Comparison of ENCODE assay signal across 20 cellular contexts in genomic region chr22:32855023-32855756, GRCh38. TPM values are rescaled to one million over a fixed set of nuclear protein-coding genes. Genes with fewer than 3 reads are reported as not detected.
DNase-seq lines count a peak whose midpoint lies in the region; ATAC-seq, FAIRE-seq and TF ChIP-seq lines count a peak whose summit lies in the region.
"Had no signal": no experiment of that assay in that cellular context is flagged by ENCODE, and none has a peak within 500 bp of the region (broad histone marks: within the 10 kb centered on the region; RNA-seq: fewer than 3 reads in every experiment).

No MANE protein-coding gene starts in this region.

- H3K4me1 Mint-ChIP-seq in activated CD4-positive, alpha-beta T cell treated with anti-CD3 and anti-CD28 coated beads, Interleukin-2, amount 10 ng/mL, durations not matched to agents 24 days and 14 days = no peaks in the 10 kb centered on the region

- CTCF ChIA-PET in HepG2 (lab: Yijun Ruan, JAX; ENCODE audit: low intra/inter-chr PET ratio, low total read pairs) = no interaction called here

- FAIRE-seq in HepG2 (lab: Jason Lieb, UNC) = no peak
- FAIRE-seq: A549, G401.6, GM18507 had no signal

- no TSS peak for BruUV-seq in HepG2 (replicated peaks; lab: Mats Ljungman, UMichigan)

- no peak overlapping the region for H3K27ac Mint-ChIP-seq in activated CD4-positive, alpha-beta T cell treated with anti-CD3 and anti-CD28 coated beads, Interleukin-2, amount 10 ng/mL, durations not matched to agents 24 days and 14 days

- H3K4me2 ChIP-seq in HepG2 (ENCODE audit: low read depth, low read length) (no peak overlapping the region), smooth muscle cell (no peak overlapping the region)
- H3K4me2 ChIP-seq: A549 had no signal

- H3K9me3 ChIP-seq in left ventricle myocardium inferior (replicated peaks) (no peaks in the 10 kb centered on the region), HepG2 (ENCODE audit: low read length) (no peaks in the 10 kb centered on the region), smooth muscle cell (replicated peaks; ENCODE audit: low read depth) (no peaks in the 10 kb centered on the region)
- H3K9me3 ChIP-seq: A549, MG63 had no signal

- H3K4me3 ChIP-seq in left ventricle myocardium inferior (no peak overlapping the region), HepG2 (replicated peaks in 1 of 3; ENCODE audit: insufficient read depth in 1 of 3, low read depth in 2 of 3, low read length in 3 of 3) (no peak overlapping the region), smooth muscle cell (no peak overlapping the region)
- H3K4me3 ChIP-seq: A549, MG63 had no signal

- H3K27ac ChIP-seq in left ventricle myocardium inferior (replicated peaks) (peak overlapping the region; percentile 86), HepG2 (ENCODE audit: extremely low read length, insufficient read depth, low read length) (no peak overlapping the region), smooth muscle cell (ENCODE audit: low read depth) (peak overlapping the region; percentile 57)
- H3K27ac ChIP-seq: A549, RWPE1 had no signal

- TF ChIP-seq EP300 in HepG2 (IDR thresholded peaks at IDR 0.05; ENCODE audit: low read depth in 2 of 2, low read length in 2 of 2) (no peak), HepG2 (CRISPR knock-in tag; IDR thresholded peaks at IDR 0.05; ENCODE audit: borderline replicate concordance) (no peak)

- H3K36me3 ChIP-seq in left ventricle myocardium inferior (peaks cover 71% of the 10 kb centered on the region), HepG2 (replicated peaks in 1 of 2; ENCODE audit: control insufficient read depth in 1 of 2, insufficient read depth in 2 of 2, low read length in 2 of 2) (peaks cover 18 to 84% of the 10 kb centered on the region in 2 experiments), smooth muscle cell (ENCODE audit: low read depth) (peaks cover 47% of the 10 kb centered on the region)

- H4K20me1 ChIP-seq in HepG2 (ENCODE audit: insufficient read depth, low read length) = peaks cover 3% of the 10 kb centered on the region; the same call in 1 of the 2 replicates
- peaks cover 100% of the 10 kb centered on the region for H4K20me1 ChIP-seq in smooth muscle cell (ENCODE audit: low read depth)

- H3K27me3 ChIP-seq in left ventricle myocardium inferior (ENCODE audit: low read depth) (no peaks in the 10 kb centered on the region), HepG2 (ENCODE audit: control insufficient read depth in 1 of 2, insufficient read depth in 2 of 2, low read length in 2 of 2) (no peaks in the 10 kb centered on the region), smooth muscle cell (ENCODE audit: low read depth) (no peaks in the 10 kb centered on the region)
- H3K27me3 ChIP-seq: MG63 had no signal

- H2AFZ ChIP-seq in HepG2 (ENCODE audit: low read length) (no peak overlapping the region), smooth muscle cell (ENCODE audit: low read depth) (no peak overlapping the region)

- in situ Hi-C loops in HepG2 (cut with HindIII; ENCODE audit: extremely low pct_ligation_motif_present, low pct_unique_long_range_greater_than_20kb) = no loop called here

- no peaks in the 10 kb centered on the region for H3K27me3 Mint-ChIP-seq in activated CD4-positive, alpha-beta T cell treated with anti-CD3 and anti-CD28 coated beads, Interleukin-2, amount 10 ng/mL, durations not matched to agents 24 days and 14 days

- ATAC-seq in left cardiac atrium (no peak), HepG2 (no peak), HG02870 (IDR thresholded peaks at IDR 0.05; ENCODE audit: unreplicated experiment) (no peak)
- ATAC-seq: A549, HCT116 had no signal

- TF ChIP-seq RAD21 in HepG2 (CRISPR knock-in tag; IDR thresholded peaks at IDR 0.05) = no peak

- intact Hi-C loops in left ventricle myocardium inferior (cut with micrococcal nuclease) (no loop called here), left cardiac atrium (cut with DNase I) (loop anchor here in 1 of 2 donors (10.0 kb wide), 1 partner anchor 100 kb away; no protein-coding TSS in a partner anchor), HepG2 (cut with micrococcal nuclease; ENCODE audit: unreplicated experiment) (no loop called here)
- intact Hi-C loops in activated CD4-positive, alpha-beta T cell treated with anti-CD3 and anti-CD28 coated beads, Interleukin-2, amount 10 ng/mL, durations not matched to agents 24 days and 14 days (cut with micrococcal nuclease) = no loop called here

- no peaks in the 10 kb centered on the region for H3K36me3 Mint-ChIP-seq in activated CD4-positive, alpha-beta T cell treated with anti-CD3 and anti-CD28 coated beads, Interleukin-2, amount 10 ng/mL, durations not matched to agents 24 days and 14 days (ENCODE audit: low read depth)

- TF ChIP-seq CTCF in left ventricle myocardium inferior (IDR thresholded peaks at IDR 0.05; ENCODE audit: borderline replicate concordance) (no peak), HepG2 (CRISPR knock-in tag; IDR thresholded peaks at IDR 0.05) (no peak), smooth muscle cell (IDR thresholded peaks at IDR 0.05; ENCODE audit: borderline replicate concordance, insufficient read depth, poor library complexity, severe bottlenecking) (no peak)

- DNase-seq in left ventricle myocardium inferior (no peak), left cardiac atrium (no peak), HepG2 (ENCODE audit: low spot score) (no peak), smooth muscle cell (lab: John Stamatoyannopoulos, UW; ENCODE audit: unreplicated experiment) (no peak), SIG-M5 (lab: John Stamatoyannopoulos, UW) (no peak)
- DNase-seq in activated CD4-positive, alpha-beta T cell treated with anti-CD3 and anti-CD28 coated beads, Interleukin-2, amount 10 ng/mL, durations not matched to agents 24 days and 14 days = no peak
- DNase-seq: DND-41, Karpas-422, MG63, NCI-H1092, NCI-H146, NCI-H2081, NCI-H510A, NCI-H774 had no signal

- peaks cover 96% of the 10 kb centered on the region for H3F3A ChIP-seq in smooth muscle cell (ENCODE audit: low read depth)

- H3K9ac ChIP-seq in HepG2 (ENCODE audit: insufficient read depth, low read depth, low read length) = no peak overlapping the region
- H3K9ac ChIP-seq in smooth muscle cell (ENCODE audit: low read depth) = no peak overlapping the region

- H3K4me1 ChIP-seq in left ventricle myocardium inferior (peaks cover 87% of the 10 kb centered on the region), HepG2 (ENCODE audit: insufficient read depth, low read length) (no peaks in the 10 kb centered on the region), smooth muscle cell (ENCODE audit: low read depth) (no peaks in the 10 kb centered on the region)
- H3K4me1 ChIP-seq: A549 had no signal

- no peaks in the 10 kb centered on the region for H3K9me3 Mint-ChIP-seq in activated CD4-positive, alpha-beta T cell treated with anti-CD3 and anti-CD28 coated beads, Interleukin-2, amount 10 ng/mL, durations not matched to agents 24 days and 14 days

- TF ChIP-seq POLR2A in HepG2 (IDR thresholded peaks at IDR 0.05; ENCODE audit: insufficient read depth in 1 of 2, low read depth in 2 of 2, low read length in 2 of 2) = no peak

- POLR2A ChIA-PET in HepG2 (lab: Yijun Ruan, JAX) = no interaction called here

- H3K79me2 ChIP-seq in HepG2 (ENCODE audit: insufficient read depth, low read length) = no peaks in the 10 kb centered on the region
- H3K79me2 ChIP-seq in smooth muscle cell (ENCODE audit: low read depth) = peaks cover 8% of the 10 kb centered on the region

- no peak overlapping the region for H3K4me3 Mint-ChIP-seq in activated CD4-positive, alpha-beta T cell treated with anti-CD3 and anti-CD28 coated beads, Interleukin-2, amount 10 ng/mL, durations not matched to agents 24 days and 14 days

- 93% methylated on average over 8 of the region's 8 CpGs for WGBS in HepG2 (ENCODE audit: low lambda C conversion rate)
- 92% methylated on average over 8 of the region's 8 CpGs for WGBS in smooth muscle cell (ENCODE audit: low lambda C conversion rate)

TF ChIP-seq in HepG2, 621 proteins besides CTCF, POLR2A, EP300 and RAD21:
- TF ChIP-seq CREB1 (IDR thresholded peaks at IDR 0.05) (no peak), CREB1 (CRISPR knock-in tag; IDR thresholded peaks at IDR 0.05) (no peak), CEBPB (IDR thresholded peaks at IDR 0.05; ENCODE audit: borderline replicate concordance, low read depth, low read length) (peak; percentile 75), ZNF629 (CRISPR knock-in tag; conservative IDR thresholded peaks at IDR 0.05) (peak; percentile 81), POLR2AphosphoS5 (IDR thresholded peaks at IDR 0.05; ENCODE audit: low read depth, low read length) (peak; percentile 13; the same call in 1 of the 2 replicates)

RNA-seq across cellular contexts. Expression of gene TIMP3, which starts 53.7 kb away (rescaled TPM):
- total RNA-seq in left ventricle myocardium inferior (250 TPM), left cardiac atrium (100 to 1,000 TPM; 434 to 484 TPM), HepG2 (2016; rRNA removed; fragmentation: Illumina TruSeq; extraction: Trizol) (28.7 and 57.3 TPM in 2 replicates), smooth muscle cell (3,114 and 3,210 TPM in 2 replicates)
- 5.1 and 5.6 TPM in 2 replicates for total RNA-seq in HepG2 (2016; cell fraction: cytosol; rRNA removed; fragmentation: Illumina TruSeq; extraction: Trizol; ENCODE audit: low read depth)
- 26.3 and 55.6 TPM in 2 replicates for total RNA-seq in HepG2 (2016; cell fraction: insoluble cytoplasmic fraction; rRNA removed; fragmentation: Illumina TruSeq; extraction: Trizol)
- total RNA-seq in HepG2 (2016; cell fraction: membrane; rRNA removed; fragmentation: Illumina TruSeq; extraction: Trizol) = 17.2 and 19.0 TPM in 2 replicates
- total RNA-seq in HepG2 (2016; cell fraction: nucleus; rRNA removed; fragmentation: Illumina TruSeq; extraction: Trizol) = 55.3 and 66.5 TPM in 2 replicates
- polyA plus RNA-seq in HepG2 (2011; rRNA removed) (75.2 and 86.6 TPM in 2 replicates), smooth muscle cell (3,050 and 3,942 TPM in 2 replicates)
- 67.3 and 72.2 TPM in 2 replicates for polyA plus RNA-seq in HepG2 (2011; cell fraction: cytosol; rRNA removed)
- 29.5 and 30.5 TPM in 2 replicates for polyA plus RNA-seq in HepG2 (2011; cell fraction: nucleus; rRNA removed)
- 89.9 and 107 TPM in 2 replicates for polyA plus RNA-seq in HepG2 (2012)
- polyA plus RNA-seq in HepG2 (2016; cell fraction: cytosol; fragmentation: Illumina TruSeq; extraction: Trizol; ENCODE audit: low read depth) = 5.5 TPM in 2 replicates
- 30.6 and 38.9 TPM in 2 replicates for polyA plus RNA-seq in HepG2 (2016; cell fraction: insoluble cytoplasmic fraction; fragmentation: Illumina TruSeq; extraction: Trizol; ENCODE audit: low read depth)
- 12.2 and 12.9 TPM in 2 replicates for polyA plus RNA-seq in HepG2 (2016; cell fraction: membrane; fragmentation: Illumina TruSeq; extraction: Trizol; ENCODE audit: low read depth)
- polyA plus RNA-seq in HepG2 (2016; cell fraction: nucleus; fragmentation: Illumina TruSeq; extraction: Trizol; ENCODE audit: insufficient read depth, low read depth) = 90.8 and 96.2 TPM in 2 replicates
- 7.2 and 107 TPM in 2 replicates for polyA minus RNA-seq in HepG2 (2011; rRNA and poly(A)+ RNA removed; ENCODE audit: low replicate concordance)
- 51.1 and 55.3 TPM in 2 replicates for polyA minus RNA-seq in HepG2 (2011; cell fraction: cytosol; rRNA and poly(A)+ RNA removed)
- polyA minus RNA-seq in HepG2 (2011; cell fraction: nucleus; rRNA and poly(A)+ RNA removed) = 20.5 and 25.0 TPM in 2 replicates
- not detected in 2 replicates for total RNA-seq in activated CD4-positive, alpha-beta T cell treated with anti-CD3 and anti-CD28 coated beads, Interleukin-2, amount 10 ng/mL, durations not matched to agents 24 days and 14 days
